Comparison of ENCODE assay signal across 9 cellular contexts in genomic region chr9:134396825-134397224, GRCh38.
A peak's percentile ranks its signal among the peaks of the same experiment; 100 is the strongest.
DNase-seq lines count a peak whose midpoint lies in the region; ATAC-seq, FAIRE-seq and TF ChIP-seq lines count a peak whose summit lies in the region.
"Had no signal": no experiment of that assay in that cellular context is flagged by ENCODE, and none has a peak within 500 bp of the region (broad histone marks: within the 10 kb centered on the region; RNA-seq: fewer than 3 reads in every experiment).

No MANE protein-coding gene starts in this region.

- H3K36me3 Mint-ChIP-seq in astrocyte (ENCODE audit: low read depth, unreplicated experiment), result peaks cover 2% of the 10 kb centered on the region

- peaks cover 85% of the 10 kb centered on the region for H3K79me2 ChIP-seq in astrocyte (ENCODE audit: insufficient read depth, low read length)

- no peak overlapping the region for H3K4me3 Mint-ChIP-seq in astrocyte (ENCODE audit: unreplicated experiment)

- no peak for ATAC-seq in HG03460 (IDR thresholded peaks at IDR 0.05; ENCODE audit: unreplicated experiment)
- no peak for ATAC-seq in HG02884 (IDR thresholded peaks at IDR 0.05; ENCODE audit: unreplicated experiment)

- in situ Hi-C loops in HAP-1 (cut with MboI; ENCODE audit: low sequenced_read_pairs), result no loop called here

- H3K9me3 ChIP-seq in astrocyte (ENCODE audit: insufficient read depth, low read depth, low read length) (peaks cover 5% of the 10 kb centered on the region), HAP-1 (peaks cover 7% of the 10 kb centered on the region)

- TF ChIP-seq CTCF in GM06990 (IDR thresholded peaks at IDR 0.05; ENCODE audit: insufficient read depth, low read length, poor library complexity, severe bottlenecking) (no peak), astrocyte (IDR thresholded peaks at IDR 0.05; ENCODE audit: insufficient read depth, low read depth, low read length) (no peak)

- H3K9ac ChIP-seq in astrocyte (ENCODE audit: low read length), result no peak overlapping the region

- H3K36me3 ChIP-seq in GM06990 (ENCODE audit: control insufficient read depth, insufficient read depth, low read length) (peaks cover 2% of the 10 kb centered on the region), astrocyte (ENCODE audit: insufficient read depth, low read length) (no peaks in the 10 kb centered on the region), HAP-1 (replicated peaks) (no peaks in the 10 kb centered on the region)

- H3K4me3 ChIP-seq in GM06990 (replicated peaks; ENCODE audit: low read depth, low read length) (peak overlapping the region; percentile 65), astrocyte (ENCODE audit: insufficient read depth, low read depth, low read length) (no peak overlapping the region), skin epidermis (peak overlapping the region in 4 of 7 experiments; percentile 1 to 21 (median 14)), HAP-1 (no peak overlapping the region)
- H3K4me3 ChIP-seq: dorsolateral prefrontal cortex had no signal

- peak overlapping the region; percentile 22 for H3K4me2 ChIP-seq in astrocyte (ENCODE audit: low read length)

- H4K20me1 ChIP-seq in astrocyte (ENCODE audit: insufficient read depth, low read length), result peaks cover 90% of the 10 kb centered on the region

- no peaks in the 10 kb centered on the region for H3K27me3 ChIP-seq in GM06990 (replicated peaks; ENCODE audit: control insufficient read depth, insufficient read depth, low read length)
- H3K27me3 ChIP-seq in astrocyte (ENCODE audit: insufficient read depth, low read length), result no peaks in the 10 kb centered on the region
- H3K27me3 ChIP-seq in HAP-1 (ENCODE audit: low read depth), result no peaks in the 10 kb centered on the region
- H3K27me3 ChIP-seq: dorsolateral prefrontal cortex had no signal

- no peak overlapping the region for H3K27ac Mint-ChIP-seq in astrocyte (ENCODE audit: unreplicated experiment)

- no peak for FAIRE-seq in astrocyte (lab: Jason Lieb, UNC)

- H3K9me3 Mint-ChIP-seq in astrocyte (ENCODE audit: unreplicated experiment), result no peaks in the 10 kb centered on the region

- H2AFZ ChIP-seq in astrocyte (ENCODE audit: low read depth, low read length), result no peak overlapping the region

- peaks cover 3% of the 10 kb centered on the region for H3K4me1 Mint-ChIP-seq in astrocyte (ENCODE audit: low read depth, unreplicated experiment)

- no peaks in the 10 kb centered on the region for H3K27me3 Mint-ChIP-seq in astrocyte (ENCODE audit: low read depth, unreplicated experiment)

- H3K27ac ChIP-seq in astrocyte (ENCODE audit: low read depth, low read length), result no peak overlapping the region
- peak overlapping the region in 20 of 21 experiments; percentile 30 to 95 (median 76) for H3K27ac ChIP-seq in skin epidermis

- H3K4me1 ChIP-seq in astrocyte (ENCODE audit: insufficient read depth, low read length) (peaks cover 16% of the 10 kb centered on the region), HAP-1 (no peaks in the 10 kb centered on the region)

- DNase-seq in GM06990 (ENCODE audit: extremely low read depth, insufficient read length) (peak; percentile 61), T-helper 22 cell (ENCODE audit: low read depth) (peak; percentile 63), astrocyte (ENCODE audit: low read depth) (no peak), AG08395 (ENCODE audit: low spot score) (no peak), HAP-1 (ENCODE audit: low spot score in 2 of 2) (no peak)
- DNase-seq: dorsolateral prefrontal cortex had no signal

Comparison
In these comparisons a context has a peak if more than half of its experiments do, and no peak if none do; other contexts are left out.
1. DNase-seq: peak in GM06990 (single experiment) and T-helper 22 cell (single experiment); none in astrocyte (single experiment), AG08395 (single experiment) and HAP-1 (0 of 2).
2. H3K4me3 ChIP-seq: peak in GM06990 (single experiment) and skin epidermis (4 of 7); none in astrocyte (single experiment) and HAP-1 (single experiment).